ENCODE assay signal across 8 cellular contexts in genomic region chr4:114694770-114695169, GRCh38.
DNase-seq lines count a peak whose midpoint lies in the region; ATAC-seq and TF ChIP-seq lines count a peak whose summit lies in the region.

No MANE protein-coding gene starts in this region.

- peaks cover 0 to 6% (median 0%) of the 10 kb centered on the region in 7 donors for H3K4me1 Mint-ChIP-seq in naive thymus-derived CD4-positive, alpha-beta T cell
- H3K4me1 Mint-ChIP-seq in activated CD8-positive, alpha-beta memory T cell treated with anti-CD3 and anti-CD28 coated beads, Interleukin-2, amount 10 ng/mL, durations not matched to agents 7 days and 5 days, result peaks cover 2% of the 10 kb centered on the region

- no peak overlapping the region for H3K27ac Mint-ChIP-seq in naive thymus-derived CD4-positive, alpha-beta T cell
- no peak overlapping the region for H3K27ac Mint-ChIP-seq in activated CD8-positive, alpha-beta memory T cell treated with anti-CD3 and anti-CD28 coated beads, Interleukin-2, amount 10 ng/mL, durations not matched to agents 7 days and 5 days

- ATAC-seq in naive thymus-derived CD4-positive, alpha-beta T cell, result no peak
- no peak for ATAC-seq in GM18867 (IDR thresholded peaks at IDR 0.05; ENCODE audit: unreplicated experiment)
- no peak for ATAC-seq in activated CD8-positive, alpha-beta memory T cell treated with anti-CD3 and anti-CD28 coated beads, Interleukin-2, amount 10 ng/mL, durations not matched to agents 7 days and 5 days

- H3K4me3 ChIP-seq in colonic mucosa, result no peak overlapping the region
- no peak overlapping the region for H3K4me3 ChIP-seq in naive thymus-derived CD4-positive, alpha-beta T cell (ENCODE audit: low read length)
- H3K4me3 ChIP-seq in effector memory CD4-positive, alpha-beta T cell (ENCODE audit: insufficient read depth, low read depth, low read length, poor library complexity, severe bottlenecking), result no peak overlapping the region

- H3K4me1 ChIP-seq in colonic mucosa, result no peaks in the 10 kb centered on the region
- H3K4me1 ChIP-seq in naive thymus-derived CD4-positive, alpha-beta T cell (ENCODE audit: control insufficient read depth in 2 of 2, insufficient read depth in 2 of 2, low read length in 2 of 2), result no peaks in the 10 kb centered on the region
- H3K4me1 ChIP-seq in effector memory CD4-positive, alpha-beta T cell (ENCODE audit: control insufficient read depth, insufficient read depth, low read length, poor library complexity, severe bottlenecking), result no peaks in the 10 kb centered on the region

- no peaks in the 10 kb centered on the region for H3K36me3 Mint-ChIP-seq in naive thymus-derived CD4-positive, alpha-beta T cell
- H3K36me3 Mint-ChIP-seq in activated CD8-positive, alpha-beta memory T cell treated with anti-CD3 and anti-CD28 coated beads, Interleukin-2, amount 10 ng/mL, durations not matched to agents 7 days and 5 days, result no peaks in the 10 kb centered on the region

- peak; percentile 0 for DNase-seq in Daoy (ENCODE audit: low read depth)
- peak; percentile 3 for DNase-seq in HCEC 1CT
- peak; percentile 24 for DNase-seq in NCI-H460 (ENCODE audit: extremely low read depth, low read depth)
- no peak for DNase-seq in colonic mucosa
- peak in 5 of 9 donors; percentile 1 to 17 (median 9) for DNase-seq in naive thymus-derived CD4-positive, alpha-beta T cell
- DNase-seq in effector memory CD4-positive, alpha-beta T cell, result no peak
- no peak for DNase-seq in activated CD8-positive, alpha-beta memory T cell treated with anti-CD3 and anti-CD28 coated beads, Interleukin-2, amount 10 ng/mL, durations not matched to agents 7 days and 5 days

- H3K27me3 Mint-ChIP-seq in naive thymus-derived CD4-positive, alpha-beta T cell, result peaks cover 0 to 16% (median 7%) of the 10 kb centered on the region in 5 donors
- peaks cover 11% of the 10 kb centered on the region for H3K27me3 Mint-ChIP-seq in activated CD8-positive, alpha-beta memory T cell treated with anti-CD3 and anti-CD28 coated beads, Interleukin-2, amount 10 ng/mL, durations not matched to agents 7 days and 5 days

- H3K36me3 ChIP-seq in colonic mucosa, result no peaks in the 10 kb centered on the region
- H3K36me3 ChIP-seq in naive thymus-derived CD4-positive, alpha-beta T cell (ENCODE audit: control insufficient read depth in 2 of 3, insufficient read depth in 3 of 3, low read length in 3 of 3), result no peaks in the 10 kb centered on the region
- H3K36me3 ChIP-seq in effector memory CD4-positive, alpha-beta T cell (ENCODE audit: control insufficient read depth, insufficient read depth, low read length), result no peaks in the 10 kb centered on the region

- H3K9me3 ChIP-seq in colonic mucosa, result no peaks in the 10 kb centered on the region
- H3K9me3 ChIP-seq in naive thymus-derived CD4-positive, alpha-beta T cell (ENCODE audit: control insufficient read depth in 2 of 3, low read length in 3 of 3), result no peaks in the 10 kb centered on the region
- H3K9me3 ChIP-seq in effector memory CD4-positive, alpha-beta T cell (ENCODE audit: control insufficient read depth, low read length), result no peaks in the 10 kb centered on the region

- no peaks in the 10 kb centered on the region for H3K27me3 ChIP-seq in colonic mucosa
- H3K27me3 ChIP-seq in naive thymus-derived CD4-positive, alpha-beta T cell (ENCODE audit: control insufficient read depth in 2 of 2, insufficient read depth in 2 of 2, low read length in 2 of 2), result no peaks in the 10 kb centered on the region
- no peaks in the 10 kb centered on the region for H3K27me3 ChIP-seq in effector memory CD4-positive, alpha-beta T cell (replicated peaks; ENCODE audit: control insufficient read depth, insufficient read depth, low read length, poor library complexity, severe bottlenecking)

- no peaks in the 10 kb centered on the region for H3K9me3 Mint-ChIP-seq in naive thymus-derived CD4-positive, alpha-beta T cell
- H3K9me3 Mint-ChIP-seq in activated CD8-positive, alpha-beta memory T cell treated with anti-CD3 and anti-CD28 coated beads, Interleukin-2, amount 10 ng/mL, durations not matched to agents 7 days and 5 days (ENCODE audit: low read depth), result no peaks in the 10 kb centered on the region

- no peak overlapping the region for H3K4me3 Mint-ChIP-seq in naive thymus-derived CD4-positive, alpha-beta T cell
- no peak overlapping the region for H3K4me3 Mint-ChIP-seq in activated CD8-positive, alpha-beta memory T cell treated with anti-CD3 and anti-CD28 coated beads, Interleukin-2, amount 10 ng/mL, durations not matched to agents 7 days and 5 days

- POLR2A ChIA-PET in naive thymus-derived CD4-positive, alpha-beta T cell (lab: Charles Lee), result no interaction called here

- H3K9ac ChIP-seq in colonic mucosa (ENCODE audit: low read depth in 2 of 2, low read length in 2 of 2), result no peak overlapping the region

- CTCF ChIA-PET in naive thymus-derived CD4-positive, alpha-beta T cell (lab: Charles Lee), result interaction anchor here (0.9 to 1.0 kb wide), 3 partner anchors 8 to 1299 kb away, joined by 3 to 4 read pairs (median 3); no protein-coding TSS in a partner anchor
- CTCF ChIA-PET in activated CD8-positive, alpha-beta memory T cell treated with anti-CD3 and anti-CD28 coated beads, Interleukin-2, amount 10 ng/mL, durations not matched to agents 7 days and 5 days (lab: Charles Lee), result no interaction called here

- no peak overlapping the region for H3K27ac ChIP-seq in colonic mucosa
- H3K27ac ChIP-seq in naive thymus-derived CD4-positive, alpha-beta T cell (ENCODE audit: low read depth, low read length), result no peak overlapping the region
- no peak overlapping the region for H3K27ac ChIP-seq in effector memory CD4-positive, alpha-beta T cell (ENCODE audit: insufficient read depth, low read length, poor library complexity, severe bottlenecking)

- TF ChIP-seq CTCF in colonic mucosa (IDR thresholded peaks at IDR 0.05), result peak; percentile 50

- intact Hi-C loops in colonic mucosa (cut with DNase I), result no loop called here
- intact Hi-C loops in naive thymus-derived CD4-positive, alpha-beta T cell (cut with micrococcal nuclease), result loop anchor here (1.0 to 10.0 kb wide), 7 partner anchors 308 to 1928 kb away; partner anchors contain the start of gene CAMK2D (in 1 of the 2)

Comparison
In these comparisons a context has a peak if more than half of its experiments do, and no peak if none do; other contexts are left out.
1. DNase-seq: peak in Daoy (single experiment), HCEC 1CT (single experiment), NCI-H460 (single experiment) and naive thymus-derived CD4-positive, alpha-beta T cell (5 of 9); none in colonic mucosa (single experiment), effector memory CD4-positive, alpha-beta T cell (0 of 3) and activated CD8-positive, alpha-beta memory T cell treated with anti-CD3 and anti-CD28 coated beads, Interleukin-2, amount 10 ng/mL, durations not matched to agents 7 days and 5 days (single experiment).